9 cellular contexts compared by ENCODE assay signal in genomic region chr20:36848078-36848660, GRCh38. TPM values are rescaled to one million over a fixed set of nuclear protein-coding genes. Genes with fewer than 3 reads are reported as not detected.
DNase-seq lines count a peak whose midpoint lies in the region; ATAC-seq and TF ChIP-seq lines count a peak whose summit lies in the region.
"Had no signal": no experiment of that assay in that cellular context is flagged by ENCODE, and none has a peak within 500 bp of the region (broad histone marks: within the 10 kb centered on the region; RNA-seq: fewer than 3 reads in every experiment).

No MANE protein-coding gene starts in this region.

- no peak overlapping the region for H2BK12ac ChIP-seq in trophoblast cell (ENCODE audit: low read length)

- no peak overlapping the region for H3K4me2 ChIP-seq in trophoblast cell (ENCODE audit: low read length)

- H4K91ac ChIP-seq in trophoblast cell (ENCODE audit: low read depth, low read length), result no peak overlapping the region

- peaks cover 27% of the 10 kb centered on the region for H3K4me1 Mint-ChIP-seq in CD14-positive monocyte

- ATAC-seq in GM18867 (IDR thresholded peaks at IDR 0.05; ENCODE audit: unreplicated experiment), result no peak

- H3K79me1 ChIP-seq in trophoblast cell (ENCODE audit: low read length), result peaks cover 2% of the 10 kb centered on the region

- H3K27me3 ChIP-seq in adipocyte (replicated peaks; ENCODE audit: control insufficient read depth, insufficient read depth, low read length), result no peaks in the 10 kb centered on the region
- H3K27me3 ChIP-seq in cardiac muscle cell, result no peaks in the 10 kb centered on the region
- H3K27me3 ChIP-seq in trophoblast cell (ENCODE audit: insufficient read depth, low read length), result no peaks in the 10 kb centered on the region

- H3K9me3 Mint-ChIP-seq in CD14-positive monocyte, result peaks cover 0 to 5% (median 3%) of the 10 kb centered on the region in 7 donors
- H3K9me3 Mint-ChIP-seq: dendritic cell treated with granulocyte-macrophage colony-stimulating factor and Interleukin-4, amounts not matched to agents 40 ng/mL and 50 ng/mL, for 4 days had no signal

- H2BK5ac ChIP-seq in trophoblast cell (ENCODE audit: low read depth, low read length, poor library complexity), result no peak overlapping the region

- H3K36me3 Mint-ChIP-seq in CD14-positive monocyte, result peaks cover 3 to 11% of the 10 kb centered on the region in 2 donors

- H2AFZ ChIP-seq in trophoblast cell (ENCODE audit: insufficient read depth, low read length, poor library complexity), result no peak overlapping the region

- H3K9ac ChIP-seq in adipocyte (ENCODE audit: low read length), result peak overlapping the region; percentile 60
- no peak overlapping the region for H3K9ac ChIP-seq in trophoblast cell (ENCODE audit: low read length)

- no peak overlapping the region for H3K4ac ChIP-seq in trophoblast cell (ENCODE audit: low read depth, low read length)

- no peak overlapping the region for H3K14ac ChIP-seq in trophoblast cell (ENCODE audit: low read length)

- intact Hi-C loops in CD14-positive monocyte (cut with micrococcal nuclease), result no loop called here

- no CpG with 5 or more reads among the region's 6 CpGs for WGBS in trophoblast cell (ENCODE audit: extremely low coverage, insufficient coverage, insufficient read length)

- no peak overlapping the region for H2BK120ac ChIP-seq in trophoblast cell (ENCODE audit: insufficient read depth, low read length, poor library complexity)

- no peaks in the 10 kb centered on the region for H3K79me2 ChIP-seq in trophoblast cell (ENCODE audit: control insufficient read depth, insufficient read depth, low read length, poor library complexity)

- no peak overlapping the region for H4K8ac ChIP-seq in trophoblast cell (ENCODE audit: low read depth, low read length)

- DNase-seq in CD14-positive monocyte (ENCODE audit: low spot score), result no peak
- peak; percentile 69 for DNase-seq in adipocyte (ENCODE audit: low read depth)
- DNase-seq in cardiac muscle cell (ENCODE audit: low read depth in 1 of 2, low spot score in 1 of 2), result peak; percentile 17 to 74
- peak; percentile 88 for DNase-seq in skeletal muscle cell (ENCODE audit: low read depth)
- DNase-seq in NCI-H2107 (lab: John Stamatoyannopoulos, UW), result no peak
- no peak for DNase-seq in trophoblast cell
- no peak for DNase-seq in SKM-1 treated with dmso at 0.1 percent for 144 hours (lab: John Stamatoyannopoulos, UW; ENCODE audit: unreplicated experiment)

- H4K12ac ChIP-seq in trophoblast cell (ENCODE audit: low read depth, low read length), result no peak overlapping the region

- peaks cover 0 to 2% (median 0%) of the 10 kb centered on the region in 3 donors for H3K27me3 Mint-ChIP-seq in CD14-positive monocyte (ENCODE audit: low read depth in 3 of 3)
- H3K27me3 Mint-ChIP-seq: dendritic cell treated with granulocyte-macrophage colony-stimulating factor and Interleukin-4, amounts not matched to agents 40 ng/mL and 50 ng/mL, for 4 days had no signal

- no peak overlapping the region for H3K18ac ChIP-seq in trophoblast cell (ENCODE audit: low read length)

- H3K23ac ChIP-seq in trophoblast cell (ENCODE audit: low read length), result no peak overlapping the region

- H3K4me3 ChIP-seq in adipocyte (ENCODE audit: low read length), result peak overlapping the region; percentile 25
- no peak overlapping the region for H3K4me3 ChIP-seq in cardiac muscle cell
- H3K4me3 ChIP-seq in skeletal muscle cell (ENCODE audit: low read depth, low read length), result no peak overlapping the region
- no peak overlapping the region for H3K4me3 ChIP-seq in trophoblast cell (ENCODE audit: low read depth, low read length)

- peaks cover 60% of the 10 kb centered on the region for H3K4me1 ChIP-seq in adipocyte (ENCODE audit: control insufficient read depth, insufficient read depth, low read length)
- H3K4me1 ChIP-seq in cardiac muscle cell (ENCODE audit: low read depth), result peaks cover 11% of the 10 kb centered on the region
- peaks cover 18 to 20% of the 10 kb centered on the region in 2 experiments for H3K4me1 ChIP-seq in trophoblast cell (ENCODE audit: control insufficient read depth in 1 of 2, insufficient read depth in 2 of 2, low read length in 2 of 2)

- H3K9me3 ChIP-seq in adipocyte (ENCODE audit: control insufficient read depth, low read length) (no peaks in the 10 kb centered on the region), cardiac muscle cell (ENCODE audit: low read depth) (no peaks in the 10 kb centered on the region), trophoblast cell (ENCODE audit: insufficient read depth, low read depth, low read length) (peaks cover 1% of the 10 kb centered on the region)

- peak overlapping the region in 5 of 7 donors; percentile 2 to 81 (median 60) for H3K27ac Mint-ChIP-seq in CD14-positive monocyte

- TF ChIP-seq CTCF in CD14-positive monocyte (IDR thresholded peaks at IDR 0.05), result no peak
- TF ChIP-seq CTCF in cardiac muscle cell (IDR thresholded peaks at IDR 0.05; ENCODE audit: low read depth, low read length), result no peak

- no peak overlapping the region for H2AK5ac ChIP-seq in trophoblast cell (ENCODE audit: low read length)

- H3K27ac ChIP-seq in cardiac muscle cell (peak overlapping the region; percentile 37), trophoblast cell (ENCODE audit: low read depth, low read length) (no peak overlapping the region)

- no peaks in the 10 kb centered on the region for H3K36me3 ChIP-seq in adipocyte (ENCODE audit: control insufficient read depth, insufficient read depth, low read length, severe bottlenecking)
- no peaks in the 10 kb centered on the region for H3K36me3 ChIP-seq in cardiac muscle cell
- no peaks in the 10 kb centered on the region for H3K36me3 ChIP-seq in trophoblast cell (ENCODE audit: control insufficient read depth in 1 of 2, insufficient read depth in 2 of 2, low read length in 2 of 2)

- H3K4me3 Mint-ChIP-seq in CD14-positive monocyte, result no peak overlapping the region
- H3K4me3 Mint-ChIP-seq: dendritic cell treated with granulocyte-macrophage colony-stimulating factor and Interleukin-4, amounts not matched to agents 40 ng/mL and 50 ng/mL, for 4 days had no signal

RNA-seq across cellular contexts. Expression of gene TLDC2, which starts 27.8 kb away (rescaled TPM):
- polyA plus RNA-seq in CD14-positive monocyte, result not detected
- total RNA-seq in cardiac muscle cell, result 0.32 TPM in 1 of 2 replicates, not detected in the other
- polyA plus RNA-seq in cardiac muscle cell, result not detected in 2 replicates
- 0.03 TPM in 1 of 2 replicates, not detected in the other for polyA plus RNA-seq in trophoblast cell (2013)

Comparison
In these comparisons a context has a peak if more than half of its experiments do, and no peak if none do; other contexts are left out.
1. DNase-seq: peak in adipocyte (single experiment), cardiac muscle cell (2 of 2) and skeletal muscle cell (single experiment); none in CD14-positive monocyte (single experiment), NCI-H2107 (single experiment), trophoblast cell (0 of 2) and SKM-1 treated with dmso at 0.1 percent for 144 hours (single experiment).